In genomic region chr2:27378096-27378808, GRCh38 we compare ENCODE assay signal across 2 cellular contexts.
A peak's percentile ranks its signal among the peaks of the same experiment; 100 is the strongest.
TF ChIP-seq lines count a peak whose summit lies in the region.

No MANE protein-coding gene starts in this region.

TF ChIP-seq in WTC11, 78 proteins besides CTCF, POLR2A, EP300 and RAD21:
- 0 out of 2 replicates have a peak, but pooled peaks have one; percentile 31 for TF ChIP-seq ZBTB43 (CRISPR knock-in tag; IDR thresholded peaks at IDR 0.05)
- 0 out of 2 replicates have a peak, but pooled peaks have one; percentile 19 for TF ChIP-seq GABPB1 (CRISPR knock-in tag; IDR thresholded peaks at IDR 0.05)
- no peak for TF ChIP-seq JAZF1 (CRISPR knock-in tag; IDR thresholded peaks at IDR 0.05)
- no peak for TF ChIP-seq FOXK1 (CRISPR knock-in tag; IDR thresholded peaks at IDR 0.05)
TF ChIP-seq in WTC11: peak in this region for 2.

TF ChIP-seq in HepG2, 621 proteins besides CTCF, POLR2A, EP300 and RAD21 (continues in another document):
- peak; percentile 53; the same call in 1 of the 2 replicates for TF ChIP-seq ZFP91 (CRISPR knock-in tag; IDR thresholded peaks at IDR 0.05; ENCODE audit: borderline replicate concordance)
- no peak for TF ChIP-seq ZNF558 (CRISPR knock-in tag; IDR thresholded peaks at IDR 0.05; ENCODE audit: borderline replicate concordance)
- TF ChIP-seq GATAD1 (CRISPR knock-in tag; IDR thresholded peaks at IDR 0.05): no peak
- peak; percentile 12; the same call in 1 of the 2 replicates for TF ChIP-seq RXRA (CRISPR knock-in tag; IDR thresholded peaks at IDR 0.05)
- no peak for TF ChIP-seq REPIN1 (CRISPR knock-in tag; IDR thresholded peaks at IDR 0.05; ENCODE audit: borderline replicate concordance, low read depth)
- peak; percentile 48; the same call in 1 of the 2 replicates for TF ChIP-seq KDM2A (CRISPR knock-in tag; IDR thresholded peaks at IDR 0.05; ENCODE audit: borderline replicate concordance, low read depth)
- TF ChIP-seq, protein P1, sequence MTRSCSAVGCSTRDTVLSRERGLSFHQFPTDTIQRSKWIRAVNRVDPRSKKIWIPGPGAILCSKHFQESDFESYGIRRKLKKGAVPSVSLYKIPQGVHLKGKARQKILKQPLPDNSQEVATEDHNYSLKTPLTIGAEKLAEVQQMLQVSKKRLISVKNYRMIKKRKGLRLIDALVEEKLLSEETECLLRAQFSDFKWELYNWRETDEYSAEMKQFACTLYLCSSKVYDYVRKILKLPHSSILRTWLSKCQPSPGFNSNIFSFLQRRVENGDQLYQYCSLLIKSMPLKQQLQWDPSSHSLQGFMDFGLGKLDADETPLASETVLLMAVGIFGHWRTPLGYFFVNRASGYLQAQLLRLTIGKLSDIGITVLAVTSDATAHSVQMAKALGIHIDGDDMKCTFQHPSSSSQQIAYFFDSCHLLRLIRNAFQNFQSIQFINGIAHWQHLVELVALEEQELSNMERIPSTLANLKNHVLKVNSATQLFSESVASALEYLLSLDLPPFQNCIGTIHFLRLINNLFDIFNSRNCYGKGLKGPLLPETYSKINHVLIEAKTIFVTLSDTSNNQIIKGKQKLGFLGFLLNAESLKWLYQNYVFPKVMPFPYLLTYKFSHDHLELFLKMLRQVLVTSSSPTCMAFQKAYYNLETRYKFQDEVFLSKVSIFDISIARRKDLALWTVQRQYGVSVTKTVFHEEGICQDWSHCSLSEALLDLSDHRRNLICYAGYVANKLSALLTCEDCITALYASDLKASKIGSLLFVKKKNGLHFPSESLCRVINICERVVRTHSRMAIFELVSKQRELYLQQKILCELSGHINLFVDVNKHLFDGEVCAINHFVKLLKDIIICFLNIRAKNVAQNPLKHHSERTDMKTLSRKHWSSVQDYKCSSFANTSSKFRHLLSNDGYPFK (CRISPR knock-in tag; IDR thresholded peaks at IDR 0.05; ENCODE audit: borderline replicate concordance): peak; percentile 6; the same call in 1 of the 2 replicates
- 0 out of 2 replicates have a peak, but pooled peaks have one; percentile 38 for TF ChIP-seq MEIS2 (CRISPR knock-in tag; IDR thresholded peaks at IDR 0.05)
- no peak for TF ChIP-seq ZNF766 (CRISPR knock-in tag; IDR thresholded peaks at IDR 0.05; ENCODE audit: borderline replicate concordance)
- no peak for TF ChIP-seq KMT2A (CRISPR knock-in tag; IDR thresholded peaks at IDR 0.05)
- TF ChIP-seq, protein P2, sequence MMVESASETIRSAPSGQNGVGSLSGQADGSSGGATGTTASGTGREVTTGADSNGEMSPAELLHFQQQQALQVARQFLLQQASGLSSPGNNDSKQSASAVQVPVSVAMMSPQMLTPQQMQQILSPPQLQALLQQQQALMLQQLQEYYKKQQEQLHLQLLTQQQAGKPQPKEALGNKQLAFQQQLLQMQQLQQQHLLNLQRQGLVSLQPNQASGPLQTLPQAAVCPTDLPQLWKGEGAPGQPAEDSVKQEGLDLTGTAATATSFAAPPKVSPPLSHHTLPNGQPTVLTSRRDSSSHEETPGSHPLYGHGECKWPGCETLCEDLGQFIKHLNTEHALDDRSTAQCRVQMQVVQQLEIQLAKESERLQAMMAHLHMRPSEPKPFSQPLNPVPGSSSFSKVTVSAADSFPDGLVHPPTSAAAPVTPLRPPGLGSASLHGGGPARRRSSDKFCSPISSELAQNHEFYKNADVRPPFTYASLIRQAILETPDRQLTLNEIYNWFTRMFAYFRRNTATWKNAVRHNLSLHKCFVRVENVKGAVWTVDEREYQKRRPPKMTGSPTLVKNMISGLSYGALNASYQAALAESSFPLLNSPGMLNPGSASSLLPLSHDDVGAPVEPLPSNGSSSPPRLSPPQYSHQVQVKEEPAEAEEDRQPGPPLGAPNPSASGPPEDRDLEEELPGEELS (CRISPR knock-in tag; IDR thresholded peaks at IDR 0.05): no peak
- TF ChIP-seq CEBPB (IDR thresholded peaks at IDR 0.05; ENCODE audit: borderline replicate concordance, low read depth, low read length): no peak
- TF ChIP-seq ZBTB33 (CRISPR knock-in tag; IDR thresholded peaks at IDR 0.05): peak; percentile 73
- TF ChIP-seq, protein P3, sequence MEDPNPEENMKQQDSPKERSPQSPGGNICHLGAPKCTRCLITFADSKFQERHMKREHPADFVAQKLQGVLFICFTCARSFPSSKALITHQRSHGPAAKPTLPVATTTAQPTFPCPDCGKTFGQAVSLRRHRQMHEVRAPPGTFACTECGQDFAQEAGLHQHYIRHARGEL (CRISPR knock-in tag; IDR thresholded peaks at IDR 0.05): 0 out of 2 replicates have a peak, but pooled peaks have one; percentile 27
- TF ChIP-seq U2AF1 (optimal IDR thresholded peaks at IDR 0.05; ENCODE audit: low read depth, low read length): peak; percentile 78
- TF ChIP-seq ZNF768 (CRISPR knock-in tag; IDR thresholded peaks at IDR 0.05): 0 out of 2 replicates have a peak, but pooled peaks have one; percentile 19
- TF ChIP-seq HIVEP1 (CRISPR knock-in tag; IDR thresholded peaks at IDR 0.05): peak; percentile 58
- TF ChIP-seq, protein P4, sequence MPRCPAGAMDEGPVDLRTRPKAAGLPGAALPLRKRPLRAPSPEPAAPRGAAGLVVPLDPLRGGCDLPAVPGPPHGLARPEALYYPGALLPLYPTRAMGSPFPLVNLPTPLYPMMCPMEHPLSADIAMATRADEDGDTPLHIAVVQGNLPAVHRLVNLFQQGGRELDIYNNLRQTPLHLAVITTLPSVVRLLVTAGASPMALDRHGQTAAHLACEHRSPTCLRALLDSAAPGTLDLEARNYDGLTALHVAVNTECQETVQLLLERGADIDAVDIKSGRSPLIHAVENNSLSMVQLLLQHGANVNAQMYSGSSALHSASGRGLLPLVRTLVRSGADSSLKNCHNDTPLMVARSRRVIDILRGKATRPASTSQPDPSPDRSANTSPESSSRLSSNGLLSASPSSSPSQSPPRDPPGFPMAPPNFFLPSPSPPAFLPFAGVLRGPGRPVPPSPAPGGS (CRISPR knock-in tag; IDR thresholded peaks at IDR 0.05): no peak
- TF ChIP-seq STAG1 (CRISPR knock-in tag; IDR thresholded peaks at IDR 0.05): peak; percentile 53; the same call in 1 of the 2 replicates
- no peak for TF ChIP-seq ZNF512B (CRISPR knock-in tag; IDR thresholded peaks at IDR 0.05; ENCODE audit: borderline replicate concordance)
- no peak for TF ChIP-seq ZNF724P (CRISPR knock-in tag; IDR thresholded peaks at IDR 0.05; ENCODE audit: borderline replicate concordance)
- TF ChIP-seq, protein P5, sequence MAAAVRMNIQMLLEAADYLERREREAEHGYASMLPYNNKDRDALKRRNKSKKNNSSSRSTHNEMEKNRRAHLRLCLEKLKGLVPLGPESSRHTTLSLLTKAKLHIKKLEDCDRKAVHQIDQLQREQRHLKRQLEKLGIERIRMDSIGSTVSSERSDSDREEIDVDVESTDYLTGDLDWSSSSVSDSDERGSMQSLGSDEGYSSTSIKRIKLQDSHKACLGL (CRISPR knock-in tag; IDR thresholded peaks at IDR 0.05): peak; percentile 26; the same call in 1 of the 2 replicates
- TF ChIP-seq ZNF143 (CRISPR knock-in tag; IDR thresholded peaks at IDR 0.05): no peak
- no peak for TF ChIP-seq ZNF614 (CRISPR knock-in tag; IDR thresholded peaks at IDR 0.05; ENCODE audit: borderline replicate concordance)
- TF ChIP-seq, protein P6, sequence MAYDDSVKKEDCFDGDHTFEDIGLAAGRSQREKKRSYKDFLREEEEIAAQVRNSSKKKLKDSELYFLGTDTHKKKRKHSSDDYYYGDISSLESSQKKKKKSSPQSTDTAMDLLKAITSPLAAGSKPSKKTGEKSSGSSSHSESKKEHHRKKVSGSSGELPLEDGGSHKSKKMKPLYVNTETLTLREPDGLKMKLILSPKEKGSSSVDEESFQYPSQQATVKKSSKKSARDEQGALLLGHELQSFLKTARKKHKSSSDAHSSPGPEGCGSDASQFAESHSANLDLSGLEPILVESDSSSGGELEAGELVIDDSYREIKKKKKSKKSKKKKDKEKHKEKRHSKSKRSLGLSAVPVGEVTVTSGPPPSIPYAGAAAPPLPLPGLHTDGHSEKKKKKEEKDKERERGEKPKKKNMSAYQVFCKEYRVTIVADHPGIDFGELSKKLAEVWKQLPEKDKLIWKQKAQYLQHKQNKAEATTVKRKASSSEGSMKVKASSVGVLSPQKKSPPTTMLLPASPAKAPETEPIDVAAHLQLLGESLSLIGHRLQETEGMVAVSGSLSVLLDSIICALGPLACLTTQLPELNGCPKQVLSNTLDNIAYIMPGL (CRISPR knock-in tag; IDR thresholded peaks at IDR 0.05; ENCODE audit: borderline replicate concordance in 1 of 2, low read depth in 1 of 2): no peak
- peak; percentile 22; the same call in 1 of the 2 replicates for TF ChIP-seq SMC3 (IDR thresholded peaks at IDR 0.05; ENCODE audit: low read length)
- TF ChIP-seq ZNF740 (CRISPR knock-in tag; IDR thresholded peaks at IDR 0.05): 0 out of 2 replicates have a peak, but pooled peaks have one; percentile 32
- TF ChIP-seq HNF4A (CRISPR knock-in tag; IDR thresholded peaks at IDR 0.05): 0 out of 2 replicates have a peak, but pooled peaks have one; percentile 4
- no peak for TF ChIP-seq TFAP4 (IDR thresholded peaks at IDR 0.05; ENCODE audit: borderline replicate concordance, low read depth)
- TF ChIP-seq DR1 (CRISPR knock-in tag; IDR thresholded peaks at IDR 0.05): 0 out of 2 replicates have a peak, but pooled peaks have one; percentile 18
- peak; percentile 58; the same call in 1 of the 2 replicates for TF ChIP-seq ZNF350 (CRISPR knock-in tag; IDR thresholded peaks at IDR 0.05; ENCODE audit: borderline replicate concordance, low read depth)
- TF ChIP-seq KLF12 (CRISPR knock-in tag; IDR thresholded peaks at IDR 0.05; ENCODE audit: borderline replicate concordance): no peak
- peak; percentile 62; the same call in 1 of the 2 replicates for TF ChIP-seq NR0B2 (CRISPR knock-in tag; IDR thresholded peaks at IDR 0.05)
- no peak for TF ChIP-seq ETV6 (CRISPR knock-in tag; conservative IDR thresholded peaks at IDR 0.05)
- TF ChIP-seq ZNF326 (CRISPR knock-in tag; IDR thresholded peaks at IDR 0.05; ENCODE audit: borderline replicate concordance): no peak
- TF ChIP-seq, protein P7, sequence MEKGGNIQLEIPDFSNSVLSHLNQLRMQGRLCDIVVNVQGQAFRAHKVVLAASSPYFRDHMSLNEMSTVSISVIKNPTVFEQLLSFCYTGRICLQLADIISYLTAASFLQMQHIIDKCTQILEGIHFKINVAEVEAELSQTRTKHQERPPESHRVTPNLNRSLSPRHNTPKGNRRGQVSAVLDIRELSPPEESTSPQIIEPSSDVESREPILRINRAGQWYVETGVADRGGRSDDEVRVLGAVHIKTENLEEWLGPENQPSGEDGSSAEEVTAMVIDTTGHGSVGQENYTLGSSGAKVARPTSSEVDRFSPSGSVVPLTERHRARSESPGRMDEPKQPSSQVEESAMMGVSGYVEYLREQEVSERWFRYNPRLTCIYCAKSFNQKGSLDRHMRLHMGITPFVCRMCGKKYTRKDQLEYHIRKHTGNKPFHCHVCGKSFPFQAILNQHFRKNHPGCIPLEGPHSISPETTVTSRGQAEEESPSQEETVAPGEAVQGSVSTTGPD (CRISPR knock-in tag; IDR thresholded peaks at IDR 0.05): no peak
- 0 out of 2 replicates have a peak, but pooled peaks have one; percentile 77 for TF ChIP-seq MEIS1 (CRISPR knock-in tag; IDR thresholded peaks at IDR 0.05; ENCODE audit: borderline replicate concordance)
